8 cellular contexts compared by ENCODE assay signal in genomic region chr17:66255112-66255511, GRCh38. TPM values are rescaled to one million over a fixed set of nuclear protein-coding genes. Genes with fewer than 3 reads are reported as not detected.
DNase-seq lines count a peak whose midpoint lies in the region; ATAC-seq, FAIRE-seq and TF ChIP-seq lines count a peak whose summit lies in the region.

No MANE protein-coding gene starts in this region.

- intact Hi-C loops in CD8-positive, alpha-beta T cell (cut with DNase I, micrococcal nuclease) = loop anchor here (1.0 to 5.0 kb wide), 10 partner anchors 9 to 652 kb away; no protein-coding TSS in a partner anchor
- intact Hi-C loops in mucosa of descending colon (cut with DNase I, micrococcal nuclease) = loop anchor here in 1 of 2 donors (5.0 to 10.0 kb wide), 2 partner anchors 310 to 417 kb away; no protein-coding TSS in a partner anchor

- POLR2A ChIA-PET in CD8-positive, alpha-beta T cell (lab: Charles Lee) = interaction anchor here (0.8 kb wide), 1 partner anchor 76 kb away, joined by 3 read pairs; no protein-coding TSS in a partner anchor

- peak overlapping the region; percentile 70 for H3K27ac Mint-ChIP-seq in CD8-positive, alpha-beta T cell

- H3K4me3 ChIP-seq in CD8-positive, alpha-beta T cell (ENCODE audit: low read depth, low read length) = no peak overlapping the region
- no peak overlapping the region for H3K4me3 ChIP-seq in mucosa of descending colon

- ATAC-seq in CD8-positive, alpha-beta T cell = peak; percentile 91
- ATAC-seq in GM19043 (IDR thresholded peaks at IDR 0.05; ENCODE audit: low read depth, unreplicated experiment) (peak; percentile 63), mucosa of descending colon (peak; percentile 88), HG03095 (IDR thresholded peaks at IDR 0.05; ENCODE audit: unreplicated experiment) (no peak), GM18519 (IDR thresholded peaks at IDR 0.05; ENCODE audit: low FRiP score, unreplicated experiment) (no peak)

- peak; percentile 77 for TF ChIP-seq CTCF in CD8-positive, alpha-beta T cell (IDR thresholded peaks at IDR 0.05)
- TF ChIP-seq CTCF in mucosa of descending colon (IDR thresholded peaks at IDR 0.05) = peak; percentile 31

- H3K27me3 Mint-ChIP-seq in CD8-positive, alpha-beta T cell (ENCODE audit: low read depth) = no peaks in the 10 kb centered on the region

- DNase-seq in CD8-positive, alpha-beta T cell = peak in 5 of 7 experiments; percentile 13 to 36 (median 24)
- DNase-seq in NCI-H2107 (lab: John Stamatoyannopoulos, UW) (peak; percentile 54), mucosa of descending colon (peak in 1 of 3 donors; percentile 64)

- peaks cover 13% of the 10 kb centered on the region for H3K4me1 ChIP-seq in CD8-positive, alpha-beta T cell (ENCODE audit: insufficient read depth, low read length)
- H3K4me1 ChIP-seq in mucosa of descending colon (ENCODE audit: low read depth) = no peaks in the 10 kb centered on the region

- peak overlapping the region; percentile 59 for H3K4me3 Mint-ChIP-seq in CD8-positive, alpha-beta T cell

- no peaks in the 10 kb centered on the region for H3K36me3 Mint-ChIP-seq in CD8-positive, alpha-beta T cell

- FAIRE-seq in TTC549 (lab: Jason Lieb, UNC) (peak; percentile 72), endometrium (lab: Jason Lieb, UNC) (peak; percentile 89)

- CTCF ChIA-PET in CD8-positive, alpha-beta T cell (lab: Charles Lee) = interaction anchor here (0.7 to 4.7 kb wide), 27 partner anchors 13 to 460 kb away, joined by 3 to 35 read pairs (median 3); no protein-coding TSS in a partner anchor

- H3K27me3 ChIP-seq in CD8-positive, alpha-beta T cell (ENCODE audit: insufficient read depth, low read length) = no peaks in the 10 kb centered on the region

- H3K4me1 Mint-ChIP-seq in CD8-positive, alpha-beta T cell (ENCODE audit: low read depth) = peaks cover 21% of the 10 kb centered on the region

- no peaks in the 10 kb centered on the region for H3K36me3 ChIP-seq in CD8-positive, alpha-beta T cell (ENCODE audit: insufficient read depth, low read length)
- no peaks in the 10 kb centered on the region for H3K36me3 ChIP-seq in mucosa of descending colon (ENCODE audit: low read depth)

- H3K9me3 ChIP-seq in CD8-positive, alpha-beta T cell (ENCODE audit: low read length) = no peaks in the 10 kb centered on the region
- H3K9me3 ChIP-seq in mucosa of descending colon = no peaks in the 10 kb centered on the region

- H3K9me3 Mint-ChIP-seq in CD8-positive, alpha-beta T cell = no peaks in the 10 kb centered on the region

- no peak overlapping the region for H3K27ac ChIP-seq in CD8-positive, alpha-beta T cell (ENCODE audit: low read depth, low read length)

RNA-seq across cellular contexts. Expression of gene APOH, which starts 25.9 kb away (rescaled TPM):
- total RNA-seq in CD8-positive, alpha-beta T cell = not detected
- total RNA-seq in mucosa of descending colon = under 1 TPM in 2 of 3 donors, not detected in 1; 0.69 to 0.92 TPM

RNA-seq across cellular contexts. Expression of gene PRKCA, which starts 47.3 kb away (rescaled TPM):
- total RNA-seq in CD8-positive, alpha-beta T cell = 10 to 100 TPM; 62.6 to 70.8 TPM
- total RNA-seq in mucosa of descending colon = 10 to 100 TPM; 42.3 to 77.7 (median 56.3) TPM

Comparison
In these comparisons a context has a peak if more than half of its experiments do, and no peak if none do; other contexts are left out.
1. ATAC-seq: peak in CD8-positive, alpha-beta T cell (single experiment), GM19043 (single experiment) and mucosa of descending colon (single experiment); none in HG03095 (single experiment) and GM18519 (single experiment).